Comparison of ENCODE assay signal across 30 cellular contexts in genomic region chr6:52999456-52999855, GRCh38.
"Had no signal": no experiment of that assay in that cellular context is flagged by ENCODE, and none has a peak within 500 bp of the region (broad histone marks: within the 10 kb centered on the region; RNA-seq: fewer than 3 reads in every experiment).

No MANE protein-coding gene starts in this region.

- DNase-seq: activated effector memory CD4-positive, alpha-beta T cell treated with anti-CD3 and anti-CD28 coated beads, Interleukin-2, amount 50 U/mL, for 16 hours; activated effector memory CD4-positive, alpha-beta T cell treated with Interleukin-2 at 50 U/mL for 16 hours; activated gamma-delta T cell; activated gamma-delta T cell treated with Interleukin-2 at 50 U/mL for 16 hours; activated naive CD4-positive, alpha-beta T cell; activated naive CD4-positive, alpha-beta T cell treated with anti-CD3 and anti-CD28 coated beads for 36 hours; activated naive CD4-positive, alpha-beta T cell treated with anti-CD3 and anti-CD28 coated beads, Interleukin-2, amount 10 ng/mL, durations not matched to agents 7 days and 5 days; activated naive CD4-positive, alpha-beta T cell treated with anti-CD3 and anti-CD28 coated beads, Interleukin-2, amount 50 U/mL, for 16 hours; activated naive CD4-positive, alpha-beta T cell treated with Interleukin-2 at 50 U/mL for 16 hours; activated naive CD8-positive, alpha-beta T cell treated with anti-CD3 and anti-CD28 coated beads for 36 hours; activated naive CD8-positive, alpha-beta T cell treated with anti-CD3 and anti-CD28 coated beads, Interleukin-2, amount 10 ng/mL, durations not matched to agents 7 days and 5 days; activated naive CD8-positive, alpha-beta T cell treated with anti-CD3 and anti-CD28 coated beads, Interleukin-2, amount 50 U/mL, for 24 hours; activated T-cell treated with anti-CD3 and anti-CD28 coated beads, Interleukin-2, amount 50 U/mL, for 1 hour; activated T-cell treated with anti-CD3 and anti-CD28 coated beads, Interleukin-2, amount 50 U/mL, for 24 hours; activated T-cell treated with anti-CD3 and anti-CD28 coated beads, Interleukin-2, amount 50 U/mL, for 4 hours; activated T-cell treated with anti-CD3 and anti-CD28 coated beads, Interleukin-2, amount 50 U/mL, for 48 hours; activated T-cell treated with anti-CD3 and anti-CD28 coated beads, Interleukin-2, amount 50 U/mL, for 72 hours; adrenal gland; amniotic stem cell; amygdala; anterior cingulate cortex; aorta; body of pancreas; brain microvascular endothelial cell; caudate nucleus; central memory CD4-positive, alpha-beta T cell; cerebellar nuclear complex had no signal

- H3K4me1 ChIP-seq: breast epithelium had no signal

- H3K36me3 ChIP-seq: brain microvascular endothelial cell, breast epithelium had no signal

- H3K27me3 ChIP-seq: adrenal gland, ascending aorta, body of pancreas, brain microvascular endothelial cell, breast epithelium, cardiac muscle cell had no signal

- H3K9me3 ChIP-seq: adrenal gland, ascending aorta, body of pancreas, breast epithelium had no signal

- H3K27ac ChIP-seq: adrenal gland, ascending aorta, body of pancreas, brain microvascular endothelial cell, breast epithelium, cardiac muscle cell had no signal

- H3K4me3 ChIP-seq: adrenal gland, ascending aorta, body of pancreas, breast epithelium, cardiac muscle cell had no signal
